Comparison of ENCODE assay signal across 1 cellular context in genomic region chr16:47779201-47780016, GRCh38.
TF ChIP-seq lines count a peak whose summit lies in the region.

No MANE protein-coding gene starts in this region.

TF ChIP-seq in K562, 482 proteins besides CTCF, POLR2A, EP300 and RAD21 (continued from another document and continues in another):
- TF ChIP-seq GTF3C2 (IDR thresholded peaks at IDR 0.05; ENCODE audit: borderline replicate concordance, extremely low read depth, insufficient read length) (no peak), TOE1 (IDR thresholded peaks at IDR 0.05; ENCODE audit: borderline replicate concordance) (peak; percentile 76; the same call in 1 of the 2 replicates), TOE1 (CRISPR knock-in tag; IDR thresholded peaks at IDR 0.05; ENCODE audit: borderline replicate concordance, low read depth) (no peak), ZNF24 (IDR thresholded peaks at IDR 0.05) (no peak), ZNF655 (CRISPR knock-in tag; IDR thresholded peaks at IDR 0.05) (no peak), GABPA (tag; conservative IDR thresholded peaks at IDR 0.05; ENCODE audit: low read depth) (peak; percentile 75), FOSL1 (tag; conservative IDR thresholded peaks at IDR 0.05) (peak; percentile 30; the same call in 1 of the 2 replicates), FUS (optimal IDR thresholded peaks at IDR 0.05; ENCODE audit: low read depth, low read length) (no peak), BHLHE40 (IDR thresholded peaks at IDR 0.05; ENCODE audit: low read length) (peak; percentile 54), RUNX1 (IDR thresholded peaks at IDR 0.05; ENCODE audit: low read depth) (no peak), TFE3 (CRISPR knock-in tag; IDR thresholded peaks at IDR 0.05) (peak; percentile 77), DPF2 (IDR thresholded peaks at IDR 0.05) (no peak), ZNF551 (CRISPR knock-in tag; IDR thresholded peaks at IDR 0.05) (no peak), POLR2AphosphoS2 (IDR thresholded peaks at IDR 0.05; ENCODE audit: low read length) (no peak), HES1 (IDR thresholded peaks at IDR 0.05; ENCODE audit: low read depth) (no peak), FOXA1 (IDR thresholded peaks at IDR 0.05; ENCODE audit: borderline replicate concordance) (no peak), PRPF4 (IDR thresholded peaks at IDR 0.05; ENCODE audit: insufficient read depth, low read depth, low read length, poor library complexity, severe bottlenecking) (no peak), CHD2 (IDR thresholded peaks at IDR 0.05; ENCODE audit: low read depth, low read length) (no peak), HMGXB4 (CRISPR knock-in tag; IDR thresholded peaks at IDR 0.05) (no peak), SAFB (IDR thresholded peaks at IDR 0.05; ENCODE audit: borderline replicate concordance, low read depth, low read length) (no peak), ZNF408 (CRISPR knock-in tag; IDR thresholded peaks at IDR 0.05; ENCODE audit: low read depth) (no peak), ZNF518B (CRISPR knock-in tag; IDR thresholded peaks at IDR 0.05) (no peak), PHF21A (IDR thresholded peaks at IDR 0.05; ENCODE audit: borderline replicate concordance, low read depth) (no peak), SOX6 (IDR thresholded peaks at IDR 0.05) (no peak), ATF7 (IDR thresholded peaks at IDR 0.05) (0 out of 2 replicates have a peak, but pooled peaks have one; percentile 27), GTF2B (IDR thresholded peaks at IDR 0.05; ENCODE audit: extremely low read depth, insufficient read length) (no peak), MTF1 (CRISPR knock-in tag; IDR thresholded peaks at IDR 0.05; ENCODE audit: borderline replicate concordance) (no peak), ZNF696 (CRISPR knock-in tag; conservative IDR thresholded peaks at IDR 0.05) (no peak), ZNF778 (CRISPR knock-in tag; IDR thresholded peaks at IDR 0.05) (no peak), CREB3 (tag; conservative IDR thresholded peaks at IDR 0.05; ENCODE audit: low read depth) (0 out of 2 replicates have a peak, but pooled peaks have one; percentile 35), ZBTB12 (CRISPR knock-in tag; IDR thresholded peaks at IDR 0.05) (no peak), CEBPG (CRISPR knock-in tag; IDR thresholded peaks at IDR 0.05) (no peak), CEBPG (tag; conservative IDR thresholded peaks at IDR 0.05 in 1 of 2, IDR thresholded peaks at IDR 0.05 in 1 of 2) (no peak)
